In genomic region chr5:52725781-52726180, GRCh38 we compare ENCODE assay signal across 12 cellular contexts.
DNase-seq lines count a peak whose midpoint lies in the region; ATAC-seq and TF ChIP-seq lines count a peak whose summit lies in the region.
"Had no signal": no experiment of that assay in that cellular context is flagged by ENCODE, and none has a peak within 500 bp of the region (broad histone marks: within the 10 kb centered on the region; RNA-seq: fewer than 3 reads in every experiment).

No MANE protein-coding gene starts in this region.

- H3K4me1 ChIP-seq in rectal smooth muscle tissue (ENCODE audit: control insufficient read depth, insufficient read depth, low read length) (peaks cover 17% of the 10 kb centered on the region), vagina (peaks cover 20% of the 10 kb centered on the region)

- in situ Hi-C loops in brain microvascular endothelial cell (cut with HindIII; ENCODE audit: low pct_ligation_motif_present, low sequenced_read_pairs) = no loop called here
- in situ Hi-C loops in G401 (cut with HindIII; ENCODE audit: low sequenced_read_pairs) = no loop called here

- H3K36me3 Mint-ChIP-seq in activated CD4-positive, alpha-beta T cell treated with anti-CD3 and anti-CD28 coated beads, Interleukin-2, amount 10 ng/mL, durations not matched to agents 24 days and 14 days (ENCODE audit: low read depth) = peaks cover 19% of the 10 kb centered on the region
- H3K36me3 Mint-ChIP-seq: naive B cell; stimulated activated naive B cell treated with anti-CD40 and anti-IgM and Interleukin-4, amounts not matched to agents 10 μg/mL and 1 μg/mL and 100 μg/mL, for 72 hours had no signal

- peak overlapping the region; percentile 69 for H3K4me3 Mint-ChIP-seq in activated CD4-positive, alpha-beta T cell treated with anti-CD3 and anti-CD28 coated beads, Interleukin-2, amount 10 ng/mL, durations not matched to agents 24 days and 14 days
- H3K4me3 Mint-ChIP-seq: B cell; endodermal cell; naive B cell; stimulated activated naive B cell treated with anti-CD40 and anti-IgM and Interleukin-4, amounts not matched to agents 10 μg/mL and 1 μg/mL and 100 μg/mL, for 72 hours had no signal

- no peak for DNase-seq in activated CD4-positive, alpha-beta T cell treated with anti-CD3 and anti-CD28 coated beads, Interleukin-2, amount 10 ng/mL, durations not matched to agents 24 days and 14 days
- no peak for DNase-seq in activated CD4-positive, alpha-beta T cell treated with anti-CD3 and anti-CD28 coated beads for 4 hours
- DNase-seq in brain microvascular endothelial cell (peak; percentile 16), 8988T (no peak), G401 (ENCODE audit: low spot score) (no peak), vagina (ENCODE audit: extremely low spot score in 2 of 2) (no peak)
- DNase-seq: endodermal cell; naive B cell; stimulated activated naive B cell treated with anti-CD40 and anti-IgM and Interleukin-4, amounts not matched to agents 10 μg/mL and 1 μg/mL and 100 μg/mL, for 72 hours had no signal

- no peaks in the 10 kb centered on the region for H3K27me3 Mint-ChIP-seq in activated CD4-positive, alpha-beta T cell treated with anti-CD3 and anti-CD28 coated beads, Interleukin-2, amount 10 ng/mL, durations not matched to agents 24 days and 14 days
- H3K27me3 Mint-ChIP-seq: naive B cell had no signal

- ATAC-seq in HG03469 (IDR thresholded peaks at IDR 0.05; ENCODE audit: unreplicated experiment) = peak; percentile 13

- peaks cover 14% of the 10 kb centered on the region for H3K9me3 Mint-ChIP-seq in activated CD4-positive, alpha-beta T cell treated with anti-CD3 and anti-CD28 coated beads, Interleukin-2, amount 10 ng/mL, durations not matched to agents 24 days and 14 days

- no peak for TF ChIP-seq POLR2A in vagina (IDR thresholded peaks at IDR 0.05)

- H3K9me3 ChIP-seq in vagina = no peaks in the 10 kb centered on the region

- TF ChIP-seq CTCF in brain microvascular endothelial cell (IDR thresholded peaks at IDR 0.05; ENCODE audit: low read depth, low read length, missing control alignments) = no peak
- TF ChIP-seq CTCF in vagina (IDR thresholded peaks at IDR 0.05) = no peak

- H3K9ac ChIP-seq in rectal smooth muscle tissue (ENCODE audit: low read length) = no peak overlapping the region

- H3K27ac Mint-ChIP-seq in activated CD4-positive, alpha-beta T cell treated with anti-CD3 and anti-CD28 coated beads, Interleukin-2, amount 10 ng/mL, durations not matched to agents 24 days and 14 days = peak overlapping the region; percentile 90
- H3K27ac Mint-ChIP-seq: B cell; endodermal cell; naive B cell; stimulated activated naive B cell treated with anti-CD40 and anti-IgM and Interleukin-4, amounts not matched to agents 10 μg/mL and 1 μg/mL and 100 μg/mL, for 72 hours had no signal

- H3K27me3 ChIP-seq in brain microvascular endothelial cell (replicated peaks) = no peaks in the 10 kb centered on the region
- H3K27me3 ChIP-seq in rectal smooth muscle tissue (ENCODE audit: control insufficient read depth, insufficient read depth, low read length) = no peaks in the 10 kb centered on the region
- no peaks in the 10 kb centered on the region for H3K27me3 ChIP-seq in vagina

- peak overlapping the region; percentile 36 for H3K27ac ChIP-seq in brain microvascular endothelial cell
- H3K27ac ChIP-seq in rectal smooth muscle tissue (ENCODE audit: low read depth, low read length) = peak overlapping the region; percentile 76
- H3K27ac ChIP-seq in vagina = no peak overlapping the region

- H3K4me3 ChIP-seq in brain microvascular endothelial cell (ENCODE audit: low read depth, low read length) = no peak overlapping the region
- H3K4me3 ChIP-seq in rectal smooth muscle tissue (ENCODE audit: low read length) = no peak overlapping the region
- no peak overlapping the region for H3K4me3 ChIP-seq in vagina

- intact Hi-C loops in activated CD4-positive, alpha-beta T cell treated with anti-CD3 and anti-CD28 coated beads, Interleukin-2, amount 10 ng/mL, durations not matched to agents 24 days and 14 days (cut with micrococcal nuclease) = loop anchor here (1.0 to 5.0 kb wide), 5 partner anchors 16 to 307 kb away; no protein-coding TSS in a partner anchor
- intact Hi-C loops in vagina (cut with DNase I) = no loop called here

- H3K36me3 ChIP-seq in brain microvascular endothelial cell (replicated peaks) = no peaks in the 10 kb centered on the region
- no peaks in the 10 kb centered on the region for H3K36me3 ChIP-seq in rectal smooth muscle tissue (ENCODE audit: control insufficient read depth, insufficient read depth, low read length)
- H3K36me3 ChIP-seq in vagina = no peaks in the 10 kb centered on the region

- H3K4me1 Mint-ChIP-seq in activated CD4-positive, alpha-beta T cell treated with anti-CD3 and anti-CD28 coated beads, Interleukin-2, amount 10 ng/mL, durations not matched to agents 24 days and 14 days = peaks cover 52% of the 10 kb centered on the region
- H3K4me1 Mint-ChIP-seq: B cell; endodermal cell; naive B cell; stimulated activated naive B cell treated with anti-CD40 and anti-IgM and Interleukin-4, amounts not matched to agents 10 μg/mL and 1 μg/mL and 100 μg/mL, for 72 hours had no signal
